ENCODE assay signal across 25 cellular contexts in genomic region chr5:133966090-133966489, GRCh38. TPM values are rescaled to one million over a fixed set of nuclear protein-coding genes. Genes with fewer than 3 reads are reported as not detected.
DNase-seq lines count a peak whose midpoint lies in the region; ATAC-seq, FAIRE-seq and TF ChIP-seq lines count a peak whose summit lies in the region.
"Had no signal": no experiment of that assay in that cellular context is flagged by ENCODE, and none has a peak within 500 bp of the region (broad histone marks: within the 10 kb centered on the region; RNA-seq: fewer than 3 reads in every experiment).

No MANE protein-coding gene starts in this region.

- in situ Hi-C loops in K562 (cut with MboI) = no loop called here

- DNase-seq in stimulated activated naive CD8-positive, alpha-beta T cell treated with anti-CD3 and anti-CD28 coated beads, Interleukin-15, Interleukin-2, amounts not matched to agents 100 U/mL and 50 U/mL, for 24 hours = no peak
- no peak for DNase-seq in OCI-LY7 (ENCODE audit: low spot score)
- no peak for DNase-seq in K562 (ENCODE audit: extremely low read depth in 1 of 4, low spot score in 3 of 4)
- no peak for DNase-seq in NCI-H748 (lab: John Stamatoyannopoulos, UW; ENCODE audit: unreplicated experiment)
- no peak for DNase-seq in NCI-H1105 (lab: John Stamatoyannopoulos, UW)
- DNase-seq: Calu3; DMS79 treated with DMSO at 0.1 percent for 48 hours; GF-D8; Kasumi-1; MV-4-11; NCI-H2029; NCI-H446; NCI-H524 treated with DMSO at 0.1 percent for 48 hours; NCI-H82; NK-92 treated with Interleukin-12 subunit alpha and Interleukin-12 subunit beta, amount 100 ng/mL, for 24 hours; Peyer's patch; SIG-M5 had no signal

- no peak for TF ChIP-seq RAD21 in K562 (CRISPR knock-in tag; conservative IDR thresholded peaks at IDR 0.05 in 1 of 2, IDR thresholded peaks at IDR 0.05 in 1 of 2)

- BruUV-seq in OCI-LY7 (replicated peaks; lab: Mats Ljungman, UMichigan) (no TSS peak), K562 (replicated peaks; lab: Mats Ljungman, UMichigan) (no TSS peak)

- 94% methylated on average over 9 of the region's 10 CpGs for WGBS in K562 (ENCODE audit: insufficient coverage, low coverage, missing lambda C conversion rate)

- H3K9ac ChIP-seq in K562 (ENCODE audit: insufficient read depth in 1 of 2, low read depth in 2 of 2, low read length in 2 of 2) = no peak overlapping the region

- TF ChIP-seq POLR2A in K562 (conservative IDR thresholded peaks at IDR 0.05) = no peak

- H3K4me3 ChIP-seq in OCI-LY7 (ENCODE audit: low read depth, low read length, poor library complexity, severe bottlenecking) = no peak overlapping the region
- no peak overlapping the region for H3K4me3 ChIP-seq in K562
- H3K4me3 ChIP-seq: A549, Peyer's patch, SK-N-MC had no signal

- H3K4me2 ChIP-seq in OCI-LY7 (ENCODE audit: low read length) (peak overlapping the region; percentile 95; the same call in 1 of the 2 replicates), K562 (ENCODE audit: insufficient read depth, low read length) (no peak overlapping the region)

- H3K27ac ChIP-seq in OCI-LY7 (ENCODE audit: low read depth, low read length, poor library complexity, severe bottlenecking) (no peak overlapping the region), K562 (ENCODE audit: extremely low read depth, low read depth, low read length) (no peak overlapping the region)
- H3K27ac ChIP-seq: A549, C4-2B, Peyer's patch, SK-N-MC had no signal

- ATAC-seq in stimulated activated naive CD8-positive, alpha-beta T cell treated with anti-CD3 and anti-CD28 coated beads, Interleukin-15, Interleukin-2, amounts not matched to agents 100 U/mL and 50 U/mL, for 24 hours = no peak
- ATAC-seq in K562 (no peak), GM19023 (IDR thresholded peaks at IDR 0.05; ENCODE audit: unreplicated experiment) (no peak)
- ATAC-seq: A549, HCT116 had no signal

- H3K9me3 ChIP-seq in OCI-LY7 (ENCODE audit: low read length) (0 out of 2 replicates have a peak, but pooled peaks cover 4% of the 10 kb centered on the region), K562 (replicated peaks; ENCODE audit: control insufficient read depth, insufficient read depth, low read depth, low read length) (no peaks in the 10 kb centered on the region)
- H3K9me3 ChIP-seq: A549, Peyer's patch had no signal

- POLR2A ChIA-PET in OCI-LY7 (lab: Charles Lee) = interaction anchor here (0.6 to 1.1 kb wide), 4 partner anchors 9 to 17 kb away, joined by 4 to 5 read pairs (median 4); no protein-coding TSS in a partner anchor
- POLR2A ChIA-PET in K562 (lab: Yijun Ruan, JAX) = interaction anchor here (1.0 kb wide), 1 partner anchor 12 kb away, joined by 4 read pairs; no protein-coding TSS in a partner anchor

- no peak for FAIRE-seq in K562 (lab: Jason Lieb, UNC)
- FAIRE-seq: A549, GM12891, GM19239 had no signal

- H3K9me1 ChIP-seq in K562 (ENCODE audit: control insufficient read depth, insufficient read depth, low read length) = no peaks in the 10 kb centered on the region

- no peaks in the 10 kb centered on the region for H3K27me3 ChIP-seq in K562 (ENCODE audit: control insufficient read depth in 2 of 2, insufficient read depth in 2 of 2, low read length in 2 of 2)
- H3K27me3 ChIP-seq: Peyer's patch had no signal

- H3K27me3 Mint-ChIP-seq in stimulated activated naive CD8-positive, alpha-beta T cell treated with anti-CD3 and anti-CD28 coated beads, Interleukin-15, Interleukin-2, amounts not matched to agents 100 ng/mL and 50 ng/mL, for 24 hours = no peaks in the 10 kb centered on the region

- CTCF ChIA-PET in OCI-LY7 (lab: Charles Lee; ENCODE audit: unreplicated experiment) (no interaction called here), K562 (lab: Yijun Ruan, JAX; ENCODE audit: low intra/inter-chr PET ratio) (no interaction called here)

- H3K36me3 ChIP-seq in OCI-LY7 (ENCODE audit: insufficient read depth, low read length) (peaks cover 22% of the 10 kb centered on the region), K562 (ENCODE audit: control insufficient read depth, insufficient read depth, low read length) (peaks cover 13% of the 10 kb centered on the region; the same call in 2 of the 3 replicates)

- no peaks in the 10 kb centered on the region for H3K9me3 Mint-ChIP-seq in stimulated activated naive CD8-positive, alpha-beta T cell treated with anti-CD3 and anti-CD28 coated beads, Interleukin-15, Interleukin-2, amounts not matched to agents 100 ng/mL and 50 ng/mL, for 24 hours

- H3K79me2 ChIP-seq in OCI-LY7 (ENCODE audit: insufficient read depth, low read depth, low read length) (peaks cover 52% of the 10 kb centered on the region; the same call in 1 of the 2 replicates), K562 (ENCODE audit: control insufficient read depth, insufficient read depth, low read length) (peaks cover 74% of the 10 kb centered on the region)

- TF ChIP-seq CTCF in OCI-LY7 (conservative IDR thresholded peaks at IDR 0.05; ENCODE audit: low read length) (no peak), K562 (IDR thresholded peaks at IDR 0.05 in 2 of 3, conservative IDR thresholded peaks at IDR 0.05 in 1 of 3; ENCODE audit: insufficient read depth in 2 of 3, low read depth in 1 of 3, low read length in 3 of 3) (no peak)

- H2AFZ ChIP-seq in OCI-LY7 (ENCODE audit: low read length) (no peak overlapping the region), K562 (ENCODE audit: low read depth, low read length) (no peak overlapping the region)

- H3K36me3 Mint-ChIP-seq in stimulated activated naive CD8-positive, alpha-beta T cell treated with anti-CD3 and anti-CD28 coated beads, Interleukin-15, Interleukin-2, amounts not matched to agents 100 ng/mL and 50 ng/mL, for 24 hours (ENCODE audit: low read depth) = peaks cover 46% of the 10 kb centered on the region

- H3K27ac Mint-ChIP-seq in stimulated activated naive CD8-positive, alpha-beta T cell treated with anti-CD3 and anti-CD28 coated beads, Interleukin-15, Interleukin-2, amounts not matched to agents 100 ng/mL and 50 ng/mL, for 24 hours = no peak overlapping the region

- H3K4me1 Mint-ChIP-seq in stimulated activated naive CD8-positive, alpha-beta T cell treated with anti-CD3 and anti-CD28 coated beads, Interleukin-15, Interleukin-2, amounts not matched to agents 100 ng/mL and 50 ng/mL, for 24 hours (ENCODE audit: low read depth) = peaks cover 84% of the 10 kb centered on the region

- intact Hi-C loops in OCI-LY7 (cut with micrococcal nuclease; ENCODE audit: unreplicated experiment) = no loop called here
- intact Hi-C loops in K562 (cut with micrococcal nuclease) = no loop called here

- H3K4me3 Mint-ChIP-seq in stimulated activated naive CD8-positive, alpha-beta T cell treated with anti-CD3 and anti-CD28 coated beads, Interleukin-15, Interleukin-2, amounts not matched to agents 100 ng/mL and 50 ng/mL, for 24 hours = peak overlapping the region; percentile 17

- no peak for TF ChIP-seq EP300 in K562 (IDR thresholded peaks at IDR 0.05; ENCODE audit: low read length)

- H3K4me1 ChIP-seq in OCI-LY7 (ENCODE audit: insufficient read depth, low read length, poor library complexity, severe bottlenecking) (peaks cover 31% of the 10 kb centered on the region), K562 (replicated peaks in 1 of 2; ENCODE audit: control insufficient read depth in 2 of 2, insufficient read depth in 2 of 2, low read length in 2 of 2) (peaks cover 7 to 24% of the 10 kb centered on the region in 2 experiments)

- H4K20me1 ChIP-seq in OCI-LY7 (ENCODE audit: insufficient read depth, low read length) (0 out of 2 replicates have a peak, but pooled peaks cover 4% of the 10 kb centered on the region), K562 (replicated peaks; ENCODE audit: control insufficient read depth, insufficient read depth, low read length) (no peaks in the 10 kb centered on the region)

- no peaks in the 10 kb centered on the region for H3K9me2 ChIP-seq in OCI-LY7 (ENCODE audit: insufficient read depth, low read length)

RNA-seq across cellular contexts. Expression of gene C5orf15, which starts 2.3 kb away (rescaled TPM):
- total RNA-seq in OCI-LY7 (2014; rRNA removed; shearing (Covaris generic)) = 32.5 and 46.4 TPM in 2 replicates
- total RNA-seq in OCI-LY7 (2022) = 32.2 and 39.2 TPM in 2 replicates
- 43.2 and 55.8 TPM in 2 replicates for total RNA-seq in K562 (2011; cell fraction: chromatin; rRNA removed; ENCODE audit: low replicate concordance)
- total RNA-seq in K562 (2011; cell fraction: nucleolus; rRNA removed) = 42.0 and 45.9 TPM in 2 replicates
- 49.2 and 65.0 TPM in 2 replicates for total RNA-seq in K562 (2011; cell fraction: nucleoplasm; rRNA removed)
- total RNA-seq in K562 (2014; rRNA removed) = 23.3 and 28.2 TPM in 2 replicates
- total RNA-seq in K562 (2014; rRNA removed; fragmentation: Illumina TruSeq; extraction: Trizol) = 44.0 and 45.6 TPM in 2 replicates
- 35.5 and 36.3 TPM in 2 replicates for total RNA-seq in K562 (2015; rRNA removed; fragmentation: Illumina TruSeq; extraction: Trizol)
- total RNA-seq in K562 (2021) = 22.7 and 24.0 TPM in 2 replicates
- 50.7 and 52.0 TPM in 2 replicates for polyA plus RNA-seq in K562 (2011; rRNA removed)
- 25.2 and 36.2 TPM in 2 replicates for polyA plus RNA-seq in K562 (2011; cell fraction: cytosol; rRNA removed)
- 20.3 and 25.9 TPM in 2 replicates for polyA plus RNA-seq in K562 (2011; cell fraction: nucleus; rRNA removed)
- polyA plus RNA-seq in K562 (2012) = 23.1 and 36.4 TPM in 2 replicates
- polyA plus RNA-seq in K562 (2014; fragmentation: Illumina TruSeq; extraction: Trizol) = 46.4 and 49.8 TPM in 2 replicates
- 10 to 100 TPM; 30.0 to 32.5 TPM for polyA plus RNA-seq in K562 (2014; fragmentation: Nextera tagmentation; extraction: Ambion mirVana)
- 35.7 and 40.2 TPM in 2 replicates for polyA plus RNA-seq in K562 (2014; rRNA removed)
- polyA minus RNA-seq in K562 (2011; rRNA and poly(A)+ RNA removed) = 44.5 and 49.8 TPM in 2 replicates
- polyA minus RNA-seq in K562 (2011; cell fraction: cytosol; rRNA and poly(A)+ RNA removed) = 23.3 and 43.8 TPM in 2 replicates
- polyA minus RNA-seq in K562 (2011; cell fraction: nucleus; rRNA and poly(A)+ RNA removed) = 9.3 and 15.6 TPM in 2 replicates

RNA-seq across cellular contexts. Expression of gene VDAC1, which starts 38.7 kb away (rescaled TPM):
- 143 and 157 TPM in 2 replicates for total RNA-seq in OCI-LY7 (2014; rRNA removed; shearing (Covaris generic))
- 247 and 253 TPM in 2 replicates for total RNA-seq in OCI-LY7 (2022)
- 105 and 116 TPM in 2 replicates for total RNA-seq in K562 (2011; cell fraction: chromatin; rRNA removed; ENCODE audit: low replicate concordance)
- total RNA-seq in K562 (2011; cell fraction: nucleolus; rRNA removed) = 68.0 and 70.9 TPM in 2 replicates
- 116 and 155 TPM in 2 replicates for total RNA-seq in K562 (2011; cell fraction: nucleoplasm; rRNA removed)
- total RNA-seq in K562 (2014; rRNA removed) = 224 and 228 TPM in 2 replicates
- total RNA-seq in K562 (2014; rRNA removed; fragmentation: Illumina TruSeq; extraction: Trizol) = 366 and 402 TPM in 2 replicates
- total RNA-seq in K562 (2015; rRNA removed; fragmentation: Illumina TruSeq; extraction: Trizol) = 319 and 320 TPM in 2 replicates
- total RNA-seq in K562 (2021) = 257 and 267 TPM in 2 replicates
- polyA plus RNA-seq in K562 (2011; rRNA removed) = 155 and 168 TPM in 2 replicates
- 84.1 and 126 TPM in 2 replicates for polyA plus RNA-seq in K562 (2011; cell fraction: cytosol; rRNA removed)
- polyA plus RNA-seq in K562 (2011; cell fraction: nucleus; rRNA removed) = 76.3 and 97.2 TPM in 2 replicates
- 230 and 274 TPM in 2 replicates for polyA plus RNA-seq in K562 (2012)
- 343 and 365 TPM in 2 replicates for polyA plus RNA-seq in K562 (2014; fragmentation: Illumina TruSeq; extraction: Trizol)
- 100 to 1,000 TPM; 293 to 301 TPM for polyA plus RNA-seq in K562 (2014; fragmentation: Nextera tagmentation; extraction: Ambion mirVana)
- polyA plus RNA-seq in K562 (2014; rRNA removed) = 221 and 243 TPM in 2 replicates
- polyA minus RNA-seq in K562 (2011; rRNA and poly(A)+ RNA removed) = 252 and 302 TPM in 2 replicates
- 143 and 162 TPM in 2 replicates for polyA minus RNA-seq in K562 (2011; cell fraction: cytosol; rRNA and poly(A)+ RNA removed)
- polyA minus RNA-seq in K562 (2011; cell fraction: nucleus; rRNA and poly(A)+ RNA removed) = 29.8 and 47.0 TPM in 2 replicates
